28 cellular contexts compared by ENCODE assay signal in genomic region chr15:58632789-58633188, GRCh38.
DNase-seq lines count a peak whose midpoint lies in the region; ATAC-seq and TF ChIP-seq lines count a peak whose summit lies in the region.
"Had no signal": no experiment of that assay in that cellular context is flagged by ENCODE, and none has a peak within 500 bp of the region (broad histone marks: within the 10 kb centered on the region; RNA-seq: fewer than 3 reads in every experiment).

No MANE protein-coding gene starts in this region.

- no peak overlapping the region for H3K4me3 Mint-ChIP-seq in CD4-positive, CD25-positive, alpha-beta regulatory T cell
- no peak overlapping the region for H3K4me3 Mint-ChIP-seq in osteocyte (ENCODE audit: unreplicated experiment)
- H3K4me3 Mint-ChIP-seq in glutamatergic neuron (ENCODE audit: unreplicated experiment): no peak overlapping the region
- H3K4me3 Mint-ChIP-seq: activated CD4-positive, alpha-beta T cell treated with anti-CD3 and anti-CD28 coated beads for 36 hours; activated T-cell treated with anti-CD3 and anti-CD28 coated beads, Interleukin-2, amount 50 U/mL, for 4 hours; T-helper 17 cell had no signal

- 69% methylated on average over 2 of the region's 2 CpGs for WGBS in prostate gland

- peak overlapping the region; percentile 5 to 97 (median 11) for H3K27ac Mint-ChIP-seq in CD4-positive, CD25-positive, alpha-beta regulatory T cell
- H3K27ac Mint-ChIP-seq in osteocyte (ENCODE audit: unreplicated experiment) (peak overlapping the region; percentile 62), glutamatergic neuron (ENCODE audit: unreplicated experiment) (no peak overlapping the region)
- H3K27ac Mint-ChIP-seq: activated CD4-positive, alpha-beta T cell treated with anti-CD3 and anti-CD28 coated beads for 36 hours had no signal

- H3K9me3 ChIP-seq in CD4-positive, CD25-positive, alpha-beta regulatory T cell (ENCODE audit: control insufficient read depth in 2 of 2, low read length in 2 of 2): no peaks in the 10 kb centered on the region
- no peaks in the 10 kb centered on the region for H3K9me3 ChIP-seq in prostate gland
- no peaks in the 10 kb centered on the region for H3K9me3 ChIP-seq in ascending aorta
- H3K9me3 ChIP-seq: BLaER1 treated with 17β-estradiol and CSF1 and Interleukin-3, amounts not matched to agents 10 nM and 100 nM; gastroesophageal sphincter; SK-N-SH; thoracic aorta had no signal

- no peak for DNase-seq in CD4-positive, CD25-positive, alpha-beta regulatory T cell
- DNase-seq in astrocyte of the cerebellum (ENCODE audit: low read depth) (peak; percentile 27), fibroblast of the aortic adventitia (ENCODE audit: low read depth) (peak; percentile 39), osteocyte (ENCODE audit: extremely low spot score, unreplicated experiment) (no peak), glutamatergic neuron (no peak), NCI-H2081 (lab: John Stamatoyannopoulos, UW) (no peak), prostate gland (ENCODE audit: low spot score) (no peak), ascending aorta (ENCODE audit: low spot score in 2 of 2) (no peak)
- DNase-seq: ACHN; activated CD4-positive, alpha-beta T cell treated with anti-CD3 and anti-CD28 coated beads for 36 hours; activated CD8-positive, alpha-beta memory T cell treated with anti-CD3 and anti-CD28 coated beads for 24 hours; activated naive CD4-positive, alpha-beta T cell; activated T-cell treated with anti-CD3 and anti-CD28 coated beads, Interleukin-2, amount 50 U/mL, for 4 hours; Calu3; effector CD4-positive, alpha-beta T cell; kidney glomerular epithelial cell; NCI-H146; NCI-H2171 treated with DMSO at 0.1 percent for 48 hours; NCI-H526 treated with DMSO at 0.1 percent for 48 hours; RPMI8226; SK-N-SH; T-helper 17 cell had no signal

- intact Hi-C loops in prostate gland (cut with DNase I): no loop called here
- intact Hi-C loops in ascending aorta (cut with DNase I): no loop called here

- TF ChIP-seq POLR2A in prostate gland (IDR thresholded peaks at IDR 0.05): no peak

- ATAC-seq in CD4-positive, CD25-positive, alpha-beta regulatory T cell (ENCODE audit: low read depth in 2 of 2): no peak
- ATAC-seq: activated CD4-positive, alpha-beta T cell treated with anti-CD3 and anti-CD28 coated beads for 36 hours; activated T-cell treated with anti-CD3 and anti-CD28 coated beads, Interleukin-2, amount 50 U/mL, for 4 hours; gastroesophageal sphincter; T-helper 17 cell had no signal

- H3K36me3 Mint-ChIP-seq in CD4-positive, CD25-positive, alpha-beta regulatory T cell: peaks cover 33% of the 10 kb centered on the region
- H3K36me3 Mint-ChIP-seq in osteocyte (ENCODE audit: unreplicated experiment) (peaks cover 29% of the 10 kb centered on the region), glutamatergic neuron (ENCODE audit: unreplicated experiment) (peaks cover 6% of the 10 kb centered on the region)

- no peak for TF ChIP-seq CTCF in astrocyte of the cerebellum (IDR thresholded peaks at IDR 0.05; ENCODE audit: low read depth, low read length, missing control alignments)
- TF ChIP-seq CTCF in fibroblast of the aortic adventitia (IDR thresholded peaks at IDR 0.05; ENCODE audit: insufficient read depth, low read length): no peak
- no peak for TF ChIP-seq CTCF in osteocyte (IDR thresholded peaks at IDR 0.05)
- TF ChIP-seq CTCF in glutamatergic neuron (IDR thresholded peaks at IDR 0.05; ENCODE audit: partially characterized antibody, unreplicated experiment): no peak
- no peak for TF ChIP-seq CTCF in prostate gland (IDR thresholded peaks at IDR 0.05)
- TF ChIP-seq CTCF in ascending aorta (IDR thresholded peaks at IDR 0.05): no peak

- H3K27me3 Mint-ChIP-seq in CD4-positive, CD25-positive, alpha-beta regulatory T cell: no peaks in the 10 kb centered on the region
- H3K27me3 Mint-ChIP-seq in osteocyte (ENCODE audit: unreplicated experiment) (no peaks in the 10 kb centered on the region), glutamatergic neuron (ENCODE audit: unreplicated experiment) (no peaks in the 10 kb centered on the region)
- H3K27me3 Mint-ChIP-seq: activated CD4-positive, alpha-beta T cell treated with anti-CD3 and anti-CD28 coated beads for 36 hours; T-helper 17 cell had no signal

- H3K27ac ChIP-seq in CD4-positive, CD25-positive, alpha-beta regulatory T cell (ENCODE audit: insufficient read depth, low read length, poor library complexity, severe bottlenecking): peak overlapping the region; percentile 15
- H3K27ac ChIP-seq in prostate gland (peak overlapping the region in 1 of 2 donors; percentile 43), ascending aorta (no peak overlapping the region)
- H3K27ac ChIP-seq: epithelial cell of prostate, thoracic aorta had no signal

- H3K36me3 ChIP-seq in CD4-positive, CD25-positive, alpha-beta regulatory T cell (ENCODE audit: control insufficient read depth, insufficient read depth, low read length): peaks cover 30% of the 10 kb centered on the region
- H3K36me3 ChIP-seq in prostate gland (no peaks in the 10 kb centered on the region), ascending aorta (peaks cover 0 to 13% of the 10 kb centered on the region in 2 donors)
- H3K36me3 ChIP-seq: thoracic aorta had no signal

- peaks cover 21 to 48% (median 31%) of the 10 kb centered on the region in 4 donors for H3K4me1 Mint-ChIP-seq in CD4-positive, CD25-positive, alpha-beta regulatory T cell
- H3K4me1 Mint-ChIP-seq in osteocyte (ENCODE audit: unreplicated experiment) (peaks cover 34% of the 10 kb centered on the region), glutamatergic neuron (ENCODE audit: low read depth, unreplicated experiment) (no peaks in the 10 kb centered on the region)

- no peaks in the 10 kb centered on the region for H3K9me3 Mint-ChIP-seq in CD4-positive, CD25-positive, alpha-beta regulatory T cell
- no peaks in the 10 kb centered on the region for H3K9me3 Mint-ChIP-seq in osteocyte (ENCODE audit: unreplicated experiment)
- no peaks in the 10 kb centered on the region for H3K9me3 Mint-ChIP-seq in glutamatergic neuron (ENCODE audit: unreplicated experiment)
- H3K9me3 Mint-ChIP-seq: activated T-cell treated with anti-CD3 and anti-CD28 coated beads, Interleukin-2, amount 50 U/mL, for 4 hours had no signal

- in situ Hi-C loops in astrocyte of the cerebellum (cut with HindIII; ENCODE audit: low sequenced_read_pairs): no loop called here

- peaks cover 14% of the 10 kb centered on the region for H3K4me1 ChIP-seq in CD4-positive, CD25-positive, alpha-beta regulatory T cell (ENCODE audit: control insufficient read depth, insufficient read depth, low read length, poor library complexity, severe bottlenecking)
- no peaks in the 10 kb centered on the region for H3K4me1 ChIP-seq in prostate gland (replicated peaks)
- H3K4me1 ChIP-seq in ascending aorta: no peaks in the 10 kb centered on the region

- no peak overlapping the region for H3K4me3 ChIP-seq in CD4-positive, CD25-positive, alpha-beta regulatory T cell (ENCODE audit: low read depth, low read length)
- H3K4me3 ChIP-seq in astrocyte of the cerebellum (ENCODE audit: low read depth, low read length) (no peak overlapping the region), fibroblast of the aortic adventitia (ENCODE audit: low read depth, low read length) (no peak overlapping the region), prostate gland (no peak overlapping the region), ascending aorta (no peak overlapping the region)
- H3K4me3 ChIP-seq: BLaER1 treated with 17β-estradiol and CSF1 and Interleukin-3, amounts not matched to agents 10 nM and 100 nM; gastroesophageal sphincter; lung; smooth muscle cell; thoracic aorta had no signal

- H3K27me3 ChIP-seq in CD4-positive, CD25-positive, alpha-beta regulatory T cell (ENCODE audit: control insufficient read depth, insufficient read depth, low read length): no peaks in the 10 kb centered on the region
- H3K27me3 ChIP-seq in prostate gland (replicated peaks; ENCODE audit: insufficient read depth): no peaks in the 10 kb centered on the region
- no peaks in the 10 kb centered on the region for H3K27me3 ChIP-seq in ascending aorta
- H3K27me3 ChIP-seq: BLaER1 treated with 17β-estradiol and CSF1 and Interleukin-3, amounts not matched to agents 10 nM and 100 nM; gastroesophageal sphincter had no signal

Comparison
In these comparisons a context has a peak if more than half of its experiments do, and no peak if none do; other contexts are left out.
1. DNase-seq: peak in astrocyte of the cerebellum (single experiment) and fibroblast of the aortic adventitia (single experiment); none in CD4-positive, CD25-positive, alpha-beta regulatory T cell (0 of 3), osteocyte (single experiment), glutamatergic neuron (single experiment), NCI-H2081 (0 of 2), prostate gland (single experiment) and ascending aorta (0 of 2).